ENCODE assay signal across 13 cellular contexts in the genomic region with DNA sequence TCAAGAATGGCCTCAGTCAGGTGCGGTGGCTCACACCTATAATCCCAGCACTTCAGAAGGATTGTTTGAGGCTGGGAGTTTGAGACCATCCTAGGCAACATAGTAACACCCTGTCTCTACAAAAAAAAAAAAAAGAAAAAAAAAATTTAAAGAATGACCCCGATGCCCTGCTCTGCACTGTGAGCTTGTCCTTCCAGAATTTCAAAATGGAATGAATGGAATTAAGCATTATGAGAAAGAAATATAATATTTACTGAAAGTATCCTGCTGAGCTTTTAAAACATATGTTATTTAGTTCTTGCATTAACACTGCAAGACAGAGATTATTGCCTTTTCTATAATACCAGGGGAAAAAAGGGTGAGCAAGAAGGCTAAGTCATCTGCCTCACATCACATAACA.
"Had no signal": no experiment of that assay in that cellular context is flagged by ENCODE, and none has a peak within 500 bp of the region (broad histone marks: within the 10 kb centered on the region; RNA-seq: fewer than 3 reads in every experiment).

No MANE protein-coding gene starts in this region.

- DNase-seq: activated CD4-positive, alpha-beta T cell treated with anti-CD3 and anti-CD28 coated beads, Interleukin-2, amount 10 ng/mL, durations not matched to agents 7 days and 5 days; activated CD4-positive, CD25-positive, alpha-beta regulatory T cell; activated CD8-positive, alpha-beta memory T cell treated with anti-CD3 and anti-CD28 coated beads for 24 hours; activated naive CD4-positive, alpha-beta T cell treated with Interleukin-2 at 50 U/mL for 16 hours; activated naive CD8-positive, alpha-beta T cell treated with anti-CD3 and anti-CD28 coated beads, Interleukin-2, amount 50 U/mL, for 24 hours; central memory CD4-positive, alpha-beta T cell; foreskin keratinocyte; T-helper 2 cell had no signal

- H3K36me3 ChIP-seq: pancreas, tibial nerve had no signal

- H3K9me3 ChIP-seq: pancreas, tibial nerve had no signal

- H3K4me1 ChIP-seq: pancreas had no signal

- H3K27ac ChIP-seq: foreskin keratinocyte, pancreas had no signal

- H3K27me3 ChIP-seq: dorsolateral prefrontal cortex, foreskin keratinocyte, pancreas, tibial nerve had no signal

- ATAC-seq: activated naive CD8-positive, alpha-beta T cell treated with anti-CD3 and anti-CD28 coated beads, Interleukin-2, amount 50 U/mL, for 24 hours; esophagus mucosa; foreskin keratinocyte had no signal

- H3K4me3 ChIP-seq: dorsolateral prefrontal cortex, pancreas, skin epidermis, tibial nerve had no signal
